ENCODE assay signal across 8 cellular contexts in the genomic region with DNA sequence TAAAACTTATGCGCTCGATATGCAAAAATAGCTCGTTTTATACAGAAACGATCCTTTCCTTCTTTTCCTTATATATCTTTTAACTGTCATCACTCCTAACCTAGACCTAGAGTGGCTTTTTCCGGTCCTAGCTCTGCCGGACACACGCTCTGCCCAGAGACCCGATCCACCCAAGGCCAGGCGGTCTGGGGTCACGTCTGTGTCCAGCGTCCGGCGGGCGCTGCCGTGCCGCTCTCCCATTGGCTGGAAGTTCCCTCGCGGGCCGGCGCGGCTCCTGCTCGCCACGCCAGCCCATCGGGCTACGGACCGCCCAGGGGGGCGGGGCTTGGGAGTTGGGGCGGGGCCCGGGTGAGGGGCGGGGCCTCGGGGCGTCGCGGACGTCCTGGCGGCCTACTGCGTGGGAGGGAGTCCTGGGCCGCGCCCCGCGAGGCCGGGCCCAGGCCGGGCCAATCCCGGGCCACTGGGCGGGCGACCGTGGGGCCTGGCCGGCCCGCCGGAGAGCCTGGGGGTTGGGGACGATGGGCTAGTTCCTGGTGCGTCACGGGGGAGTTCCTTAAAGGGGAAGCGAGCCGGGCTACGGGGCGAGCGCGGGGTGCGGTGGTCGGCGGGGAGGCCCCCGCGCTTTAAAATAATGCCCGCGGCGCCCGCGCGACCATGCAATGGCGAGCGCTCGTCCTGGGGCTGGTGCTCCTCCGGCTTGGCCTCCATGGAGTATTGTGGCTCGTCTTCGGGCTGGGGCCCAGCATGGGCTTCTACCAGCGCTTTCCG. TPM values are rescaled to one million over a fixed set of nuclear protein-coding genes. Genes with fewer than 3 reads are reported as not detected.
DNase-seq lines count a peak whose midpoint lies in the region; TF ChIP-seq lines count a peak whose summit lies in the region.

TSS of gene EDEM1 (plus strand) at position 556 of the 768 bp plus-strand sequence. CDS start at position 655, 99 bp downstream.

- DNase-seq in GM04504 (ENCODE audit: low read depth) (peak; percentile 94), HCEC 1CT (peak; percentile 95), MM.1S (peak; percentile 95), SK-N-SH (peak; percentile 99), globus pallidus (ENCODE audit: low spot score) (peak; percentile 97), nucleus accumbens (lab: John Stamatoyannopoulos, UW) (peak; percentile 51 to 98 (median 93)), superior temporal gyrus (ENCODE audit: extremely low spot score) (peak; percentile 90)
- peak; percentile 89 for DNase-seq in activated naive CD4-positive, alpha-beta T cell treated with anti-CD3 and anti-CD28 coated beads, Interleukin-2, amount 50 U/mL, for 16 hours

- no peak for TF ChIP-seq RAD21 in SK-N-SH (IDR thresholded peaks at IDR 0.05; ENCODE audit: low read length)

- H4K20me1 ChIP-seq in MM.1S (ENCODE audit: insufficient read depth, low read length) (no peaks in the 10 kb centered on the region), SK-N-SH (ENCODE audit: insufficient read depth) (0 out of 2 replicates have a peak, but pooled peaks cover 5% of the 10 kb centered on the region)

- H3K4me3 ChIP-seq in MM.1S (ENCODE audit: low read length) (peak within 1 kb of the TSS; percentile 95), SK-N-SH (ENCODE audit: low read depth in 2 of 2, low read length in 1 of 2) (peak within 1 kb of the TSS; percentile 86 to 94)

- H3K27me3 ChIP-seq in MM.1S (replicated peaks; ENCODE audit: insufficient read depth, low read length) (no peaks in the 10 kb centered on the region), SK-N-SH (ENCODE audit: insufficient read depth) (no peaks in the 10 kb centered on the region)

- H3K4me1 ChIP-seq in MM.1S (ENCODE audit: low read length) (peaks cover 45% of the 10 kb centered on the region), SK-N-SH (ENCODE audit: control insufficient read depth in 1 of 2, insufficient read depth in 2 of 2, low read depth in 1 of 2, low read length in 1 of 2) (peaks cover 9 to 16% of the 10 kb centered on the region in 2 experiments; a peak in 3 of 4 replicates)

- TF ChIP-seq EP300 in SK-N-SH (IDR thresholded peaks at IDR 0.05; ENCODE audit: borderline replicate concordance in 1 of 2, low read depth in 1 of 2, low read length in 1 of 2) = 0 out of 4 replicates have a peak, but pooled peaks of 1 of the 2 experiments have one; percentile 23

- POLR2A ChIA-PET in SK-N-SH (lab: Yijun Ruan, JAX) = no interaction called here

- no peak within 1 kb of the TSS for H2AFZ ChIP-seq in MM.1S (ENCODE audit: low read length)
- H2AFZ ChIP-seq in SK-N-SH (ENCODE audit: low read depth) = peak within 1 kb of the TSS; percentile 39; the same call in 1 of the 2 replicates

- CTCF ChIA-PET in SK-N-SH (lab: Yijun Ruan, JAX) = interaction anchor here (1.3 kb wide), 1 partner anchor 65 kb away, joined by 3 read pairs; the partner anchor contains the start of gene ARL8B

- peaks cover 87% of the 10 kb centered on the region for H3K79me2 ChIP-seq in MM.1S (ENCODE audit: low read length)
- peaks cover 48% of the 10 kb centered on the region for H3K79me2 ChIP-seq in SK-N-SH (ENCODE audit: insufficient read depth)

- no peak for TF ChIP-seq CTCF in MM.1S (IDR thresholded peaks at IDR 0.05; ENCODE audit: low read length)
- no peak for TF ChIP-seq CTCF in SK-N-SH (IDR thresholded peaks at IDR 0.05)

- H3K9me3 ChIP-seq in MM.1S (replicated peaks; ENCODE audit: insufficient read depth, low read length) (no peaks in the 10 kb centered on the region), SK-N-SH (no peaks in the 10 kb centered on the region)

- H3K36me3 ChIP-seq in MM.1S (replicated peaks; ENCODE audit: insufficient read depth, low read length) = no peaks in the 10 kb centered on the region
- peaks cover 6 to 18% of the 10 kb centered on the region in 2 experiments for H3K36me3 ChIP-seq in SK-N-SH (replicated peaks in 1 of 2; ENCODE audit: control insufficient read depth in 1 of 2, insufficient read depth in 2 of 2, low read length in 1 of 2)

- H3F3A ChIP-seq in MM.1S (ENCODE audit: insufficient read depth, low read length) (peaks cover 75% of the 10 kb centered on the region), SK-N-SH (replicated peaks; ENCODE audit: insufficient read depth) (peaks cover 13% of the 10 kb centered on the region)

- H3K9ac ChIP-seq in MM.1S (ENCODE audit: low read length) = peak within 1 kb of the TSS; percentile 100
- H3K9ac ChIP-seq in SK-N-SH = peak within 1 kb of the TSS; percentile 94

- peak within 1 kb of the TSS; percentile 87 for H3K4me2 ChIP-seq in MM.1S (ENCODE audit: low read depth, low read length)
- peak within 1 kb of the TSS; percentile 89 for H3K4me2 ChIP-seq in SK-N-SH

- under 1% methylated on average over 31 of the region's 78 CpGs for WGBS in SK-N-SH (ENCODE audit: low lambda C conversion rate)

- H3K27ac ChIP-seq in MM.1S (ENCODE audit: low read length) = peak within 1 kb of the TSS; percentile 98
- H3K27ac ChIP-seq in SK-N-SH (ENCODE audit: low read depth in 2 of 2, low read length in 1 of 2) = peak within 1 kb of the TSS; percentile 76 to 81

- no peaks in the 10 kb centered on the region for H3K9me2 ChIP-seq in MM.1S (replicated peaks; ENCODE audit: insufficient read depth, low read length)
- no peaks in the 10 kb centered on the region for H3K9me2 ChIP-seq in SK-N-SH

TF ChIP-seq in SK-N-SH, 30 proteins besides CTCF, POLR2A, EP300 and RAD21 (continues in another document):
- TF ChIP-seq, protein P1, sequence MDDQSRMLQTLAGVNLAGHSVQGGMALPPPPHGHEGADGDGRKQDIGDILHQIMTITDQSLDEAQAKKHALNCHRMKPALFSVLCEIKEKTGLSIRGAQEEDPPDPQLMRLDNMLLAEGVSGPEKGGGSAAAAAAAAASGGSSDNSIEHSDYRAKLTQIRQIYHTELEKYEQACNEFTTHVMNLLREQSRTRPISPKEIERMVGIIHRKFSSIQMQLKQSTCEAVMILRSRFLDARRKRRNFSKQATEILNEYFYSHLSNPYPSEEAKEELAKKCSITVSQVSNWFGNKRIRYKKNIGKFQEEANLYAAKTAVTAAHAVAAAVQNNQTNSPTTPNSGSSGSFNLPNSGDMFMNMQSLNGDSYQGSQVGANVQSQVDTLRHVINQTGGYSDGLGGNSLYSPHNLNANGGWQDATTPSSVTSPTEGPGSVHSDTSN (IDR thresholded peaks at IDR 0.05) = 0 out of 2 replicates have a peak, but pooled peaks have one; percentile 9
- TF ChIP-seq, protein P2, sequence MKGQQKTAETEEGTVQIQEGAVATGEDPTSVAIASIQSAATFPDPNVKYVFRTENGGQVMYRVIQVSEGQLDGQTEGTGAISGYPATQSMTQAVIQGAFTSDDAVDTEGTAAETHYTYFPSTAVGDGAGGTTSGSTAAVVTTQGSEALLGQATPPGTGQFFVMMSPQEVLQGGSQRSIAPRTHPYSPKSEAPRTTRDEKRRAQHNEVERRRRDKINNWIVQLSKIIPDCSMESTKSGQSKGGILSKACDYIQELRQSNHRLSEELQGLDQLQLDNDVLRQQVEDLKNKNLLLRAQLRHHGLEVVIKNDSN (IDR thresholded peaks at IDR 0.05; ENCODE audit: borderline replicate concordance, low read depth) = no peak
- TF ChIP-seq MXI1 (IDR thresholded peaks at IDR 0.05; ENCODE audit: low read depth, low read length) (peak; percentile 76), RFX5 (IDR thresholded peaks at IDR 0.05; ENCODE audit: low read length) (peak; percentile 71; the same call in 1 of the 2 replicates), RXRA (IDR thresholded peaks at IDR 0.05; ENCODE audit: borderline replicate concordance, low read depth) (no peak), TAF1 (IDR thresholded peaks at IDR 0.05; ENCODE audit: borderline replicate concordance, low read depth, low read length) (0 out of 2 replicates have a peak, but pooled peaks have one; percentile 16), RCOR1 (IDR thresholded peaks at IDR 0.05; ENCODE audit: low read length) (no peak; the same call in 1 of the 2 replicates), GATA2 (CRISPR knock-in tag; IDR thresholded peaks at IDR 0.05) (no peak), NFIC (IDR thresholded peaks at IDR 0.05; ENCODE audit: borderline replicate concordance) (peak; percentile 2; the same call in 1 of the 2 replicates), JUND (IDR thresholded peaks at IDR 0.05) (no peak), NRF1 (IDR thresholded peaks at IDR 0.05; ENCODE audit: low read depth, low read length) (0 out of 2 replicates have a peak, but pooled peaks have one; percentile 39), CHD2 (IDR thresholded peaks at IDR 0.05; ENCODE audit: low read length, partially characterized antibody) (peak; percentile 8), ELF1 (IDR thresholded peaks at IDR 0.05) (peak; percentile 83), MEF2A (IDR thresholded peaks at IDR 0.05; ENCODE audit: borderline replicate concordance, low read depth) (no peak)
- TF ChIP-seq, protein P3, sequence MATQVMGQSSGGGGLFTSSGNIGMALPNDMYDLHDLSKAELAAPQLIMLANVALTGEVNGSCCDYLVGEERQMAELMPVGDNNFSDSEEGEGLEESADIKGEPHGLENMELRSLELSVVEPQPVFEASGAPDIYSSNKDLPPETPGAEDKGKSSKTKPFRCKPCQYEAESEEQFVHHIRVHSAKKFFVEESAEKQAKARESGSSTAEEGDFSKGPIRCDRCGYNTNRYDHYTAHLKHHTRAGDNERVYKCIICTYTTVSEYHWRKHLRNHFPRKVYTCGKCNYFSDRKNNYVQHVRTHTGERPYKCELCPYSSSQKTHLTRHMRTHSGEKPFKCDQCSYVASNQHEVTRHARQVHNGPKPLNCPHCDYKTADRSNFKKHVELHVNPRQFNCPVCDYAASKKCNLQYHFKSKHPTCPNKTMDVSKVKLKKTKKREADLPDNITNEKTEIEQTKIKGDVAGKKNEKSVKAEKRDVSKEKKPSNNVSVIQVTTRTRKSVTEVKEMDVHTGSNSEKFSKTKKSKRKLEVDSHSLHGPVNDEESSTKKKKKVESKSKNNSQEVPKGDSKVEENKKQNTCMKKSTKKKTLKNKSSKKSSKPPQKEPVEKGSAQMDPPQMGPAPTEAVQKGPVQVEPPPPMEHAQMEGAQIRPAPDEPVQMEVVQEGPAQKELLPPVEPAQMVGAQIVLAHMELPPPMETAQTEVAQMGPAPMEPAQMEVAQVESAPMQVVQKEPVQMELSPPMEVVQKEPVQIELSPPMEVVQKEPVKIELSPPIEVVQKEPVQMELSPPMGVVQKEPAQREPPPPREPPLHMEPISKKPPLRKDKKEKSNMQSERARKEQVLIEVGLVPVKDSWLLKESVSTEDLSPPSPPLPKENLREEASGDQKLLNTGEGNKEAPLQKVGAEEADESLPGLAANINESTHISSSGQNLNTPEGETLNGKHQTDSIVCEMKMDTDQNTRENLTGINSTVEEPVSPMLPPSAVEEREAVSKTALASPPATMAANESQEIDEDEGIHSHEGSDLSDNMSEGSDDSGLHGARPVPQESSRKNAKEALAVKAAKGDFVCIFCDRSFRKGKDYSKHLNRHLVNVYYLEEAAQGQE (IDR thresholded peaks at IDR 0.05; ENCODE audit: low read depth, low read length) = no peak

RNA-seq across cellular contexts. Expression of gene EDEM1, which starts in this region (rescaled TPM):
- 25.2 and 37.4 TPM in 2 replicates for polyA plus RNA-seq in SK-N-SH (2012; rRNA removed)
- polyA plus RNA-seq in SK-N-SH (2012; cell fraction: cytosol; rRNA removed) = 34.3 and 35.8 TPM in 2 replicates
- 13.9 and 24.5 TPM in 2 replicates for polyA plus RNA-seq in SK-N-SH (2012; cell fraction: nucleus; rRNA removed)

Comparison
In these comparisons a context has a peak if more than half of its experiments do, and no peak if none do; other contexts are left out.
1. Peak in every context shown above with its lines: DNase-seq, H3K4me3 ChIP-seq and H3K27ac ChIP-seq.